8 cellular contexts compared by ENCODE assay signal in genomic region chr12:12696562-12697383, GRCh38. TPM values are rescaled to one million over a fixed set of nuclear protein-coding genes. Genes with fewer than 3 reads are reported as not detected.
DNase-seq lines count a peak whose midpoint lies in the region; ATAC-seq, FAIRE-seq and TF ChIP-seq lines count a peak whose summit lies in the region.

No MANE protein-coding gene starts in this region.

- H3K27ac ChIP-seq in 22Rv1 (peak overlapping the region; percentile 92), kidney (ENCODE audit: low read depth in 2 of 2, low read length in 2 of 2) (peak overlapping the region; percentile 96)

- H3K36me3 ChIP-seq in kidney (ENCODE audit: control insufficient read depth in 1 of 2, insufficient read depth in 2 of 2, low read length in 2 of 2), result no peaks in the 10 kb centered on the region

- DNase-seq in NCI-H2171 treated with DMSO at 0.1 percent for 48 hours (lab: John Stamatoyannopoulos, UW) (peak; percentile 75), cerebellar cortex (ENCODE audit: low spot score) (peak; percentile 90), kidney (peak; percentile 97)
- DNase-seq in stimulated activated CD4-positive, alpha-beta T cell treated with anti-CD3 and anti-CD28 coated beads, Interleukin-15, amount 100 ng/mL, for 24 hours, result peak; percentile 91

- ATAC-seq in GM18861 (IDR thresholded peaks at IDR 0.05; ENCODE audit: unreplicated experiment) (peak; percentile 67), HG03097 (IDR thresholded peaks at IDR 0.05; ENCODE audit: low FRiP score, unreplicated experiment) (peak; percentile 47)
- peak; percentile 55 to 69 for ATAC-seq in activated CD4-positive, CD25-positive, alpha-beta regulatory T cell treated with anti-CD3 and anti-CD28 coated beads, Interleukin-2, amount 50 U/mL, for 24 hours

- peak overlapping the region; percentile 97 for H3K4me3 ChIP-seq in kidney (ENCODE audit: low read length in 2 of 2)

- 0 out of 2 replicates have a peak, but pooled peaks have one; percentile 12 for TF ChIP-seq CTCF in 22Rv1 (IDR thresholded peaks at IDR 0.05)
- no peak for TF ChIP-seq CTCF in kidney (IDR thresholded peaks at IDR 0.05; ENCODE audit: borderline replicate concordance, extremely low read depth, insufficient read depth)

- no peaks in the 10 kb centered on the region for H3K9me3 ChIP-seq in kidney (ENCODE audit: control insufficient read depth in 1 of 2, low read length in 2 of 2)

- intact Hi-C loops in kidney (cut with DNase I), result no loop called here

- FAIRE-seq in kidney (lab: Jason Lieb, UNC), result peak; percentile 46

- peaks cover 0 to 2% of the 10 kb centered on the region in 2 donors for H3K4me1 ChIP-seq in kidney (ENCODE audit: control insufficient read depth in 1 of 2, insufficient read depth in 1 of 2, low read depth in 1 of 2, low read length in 2 of 2)

- H3K9ac ChIP-seq in kidney (ENCODE audit: low read length in 2 of 2), result peak overlapping the region; percentile 91 to 96

RNA-seq across cellular contexts. Expression of gene GPR19, which starts 0.8 kb away (rescaled TPM):
- 0.19 TPM for total RNA-seq in kidney
- not detected for polyA plus RNA-seq in kidney (ENCODE audit: insufficient read depth, low read depth, low replicate concordance)

RNA-seq across cellular contexts. Expression of gene CDKN1B, which starts 20.4 kb away (rescaled TPM):
- total RNA-seq in kidney, result 52.3 TPM
- polyA plus RNA-seq in kidney (ENCODE audit: insufficient read depth, low read depth, low replicate concordance), result 27.9 TPM

Comparison
In these comparisons a context has a peak if more than half of its experiments do, and no peak if none do; other contexts are left out.
1. Peak in every context shown above with its lines: DNase-seq, ATAC-seq, H3K4me3 ChIP-seq and H3K27ac ChIP-seq.